In genomic region chr19:17805427-17805826, GRCh38 we compare ENCODE assay signal across 19 cellular contexts. TPM values are rescaled to one million over a fixed set of nuclear protein-coding genes. Genes with fewer than 3 reads are reported as not detected.
DNase-seq lines count a peak whose midpoint lies in the region; ATAC-seq lines count a peak whose summit lies in the region.
"Had no signal": no experiment of that assay in that cellular context is flagged by ENCODE, and none has a peak within 500 bp of the region (broad histone marks: within the 10 kb centered on the region; RNA-seq: fewer than 3 reads in every experiment).

No MANE protein-coding gene starts in this region.

- H2BK12ac ChIP-seq in neuronal stem cell (ENCODE audit: low read length): no peak overlapping the region

- no peaks in the 10 kb centered on the region for H3K9me3 ChIP-seq in neuronal stem cell (replicated peaks in 1 of 2; ENCODE audit: control insufficient read depth in 2 of 2, insufficient read depth in 1 of 2, low read depth in 1 of 2, low read length in 2 of 2)
- H3K9me3 ChIP-seq: BLaER1 treated with 17β-estradiol and CSF1 and Interleukin-3, amounts not matched to agents 10 nM and 100 nM; Caco-2; HAP-1 had no signal

- no peak overlapping the region for H2BK15ac ChIP-seq in neuronal stem cell (ENCODE audit: low read length)

- H3K23ac ChIP-seq in neuronal stem cell (ENCODE audit: low read depth, low read length, poor library complexity): no peak overlapping the region

- H3K4me2 ChIP-seq in neuronal stem cell (ENCODE audit: insufficient read depth, low read length, poor library complexity, severe bottlenecking): no peak overlapping the region
- H3K4me2 ChIP-seq: BLaER1 treated with 17β-estradiol and CSF1 and Interleukin-3, amounts not matched to agents 10 nM and 100 nM; GM23338 had no signal

- DNase-seq in activated CD4-positive, alpha-beta T cell treated with anti-CD3 and anti-CD28 coated beads, Interleukin-2, amount 10 ng/mL, durations not matched to agents 7 days and 5 days: no peak
- DNase-seq in activated CD4-positive, alpha-beta T cell treated with anti-CD3 and anti-CD28 coated beads, Interleukin-2, amount 50 U/mL, for 1 hour: no peak
- DNase-seq in T-cell: no peak
- no peak for DNase-seq in neuronal stem cell (ENCODE audit: low spot score)
- DNase-seq in NCI-H2081 (lab: John Stamatoyannopoulos, UW): no peak
- no peak for DNase-seq in hepatic stellate cell (ENCODE audit: low spot score)
- DNase-seq in HK-2 (ENCODE audit: unreplicated experiment): no peak
- DNase-seq: 8988T; ACHN; Caco-2; CD8-positive, alpha-beta memory T cell; DMS53; HFFc6; KBM-7 had no signal

- POLR2A ChIA-PET in activated CD4-positive, alpha-beta T cell treated with anti-CD3 and anti-CD28 coated beads, Interleukin-2, amount 10 ng/mL, durations not matched to agents 7 days and 5 days (lab: Charles Lee): interaction anchor here (1.2 kb wide), 1 partner anchor 42 kb away, joined by 3 read pairs; the partner anchor contains the start of gene JAK3
- POLR2A ChIA-PET in T-cell (lab: Charles Lee): interaction anchor here (0.6 to 0.7 kb wide), 2 partner anchors 8 to 37 kb away, joined by 4 read pairs; no protein-coding TSS in a partner anchor

- H3K4me3 ChIP-seq in neuronal stem cell (ENCODE audit: low read length in 2 of 2): peak overlapping the region in 1 of 2 donors; percentile 23
- H3K4me3 ChIP-seq: BLaER1 treated with 17β-estradiol and CSF1 and Interleukin-3, amounts not matched to agents 10 nM and 100 nM; GM12878; GM23338; HAP-1 had no signal

- H2AK5ac ChIP-seq in neuronal stem cell (ENCODE audit: low read depth, low read length): peak overlapping the region; percentile 28

- H3K4me1 ChIP-seq in neuronal stem cell (ENCODE audit: control insufficient read depth in 2 of 2, insufficient read depth in 1 of 2, low read depth in 1 of 2, low read length in 2 of 2): no peaks in the 10 kb centered on the region
- H3K4me1 ChIP-seq: Caco-2, HAP-1 had no signal

- H3K27ac ChIP-seq in neuronal stem cell (replicated peaks; ENCODE audit: low read length): no peak overlapping the region
- H3K27ac ChIP-seq: BLaER1 treated with 17β-estradiol and CSF1 and Interleukin-3, amounts not matched to agents 10 nM and 100 nM had no signal

- H2BK120ac ChIP-seq in neuronal stem cell (ENCODE audit: low read depth, low read length): no peak overlapping the region

- peaks cover 54% of the 10 kb centered on the region for H3K4me1 Mint-ChIP-seq in activated CD4-positive, alpha-beta T cell treated with anti-CD3 and anti-CD28 coated beads, Interleukin-2, amount 10 ng/mL, durations not matched to agents 7 days and 5 days
- H3K4me1 Mint-ChIP-seq in T-cell: peaks cover 36 to 57% (median 46%) of the 10 kb centered on the region in 3 donors
- H3K4me1 Mint-ChIP-seq in dendritic cell treated with granulocyte-macrophage colony-stimulating factor and Interleukin-4, amounts not matched to agents 40 ng/mL and 50 ng/mL, for 4 days (ENCODE audit: low read depth): peaks cover 22% of the 10 kb centered on the region
- H3K4me1 Mint-ChIP-seq: GM23338 had no signal

- no peak overlapping the region for H3K4ac ChIP-seq in neuronal stem cell (ENCODE audit: low read length)

- H3K9me3 Mint-ChIP-seq in activated CD4-positive, alpha-beta T cell treated with anti-CD3 and anti-CD28 coated beads, Interleukin-2, amount 10 ng/mL, durations not matched to agents 7 days and 5 days: no peaks in the 10 kb centered on the region
- H3K9me3 Mint-ChIP-seq in T-cell: no peaks in the 10 kb centered on the region
- no peaks in the 10 kb centered on the region for H3K9me3 Mint-ChIP-seq in dendritic cell treated with granulocyte-macrophage colony-stimulating factor and Interleukin-4, amounts not matched to agents 40 ng/mL and 50 ng/mL, for 4 days
- H3K9me3 Mint-ChIP-seq: CD8-positive, alpha-beta memory T cell; GM23338; HFFc6 had no signal

- H2AFZ ChIP-seq in neuronal stem cell (ENCODE audit: low read length): no peak overlapping the region
- H2AFZ ChIP-seq: GM23338 had no signal

- WGBS in neuronal stem cell (ENCODE audit: extremely low coverage in 2 of 2, insufficient read length in 2 of 2, insufficient replicate concordance in 1 of 2), 2 donors: no CpG with 5 or more reads among the region's 4 CpGs

- no peak overlapping the region for H3K18ac ChIP-seq in neuronal stem cell (ENCODE audit: low read length)

- H3K4me3 Mint-ChIP-seq in activated CD4-positive, alpha-beta T cell treated with anti-CD3 and anti-CD28 coated beads, Interleukin-2, amount 10 ng/mL, durations not matched to agents 7 days and 5 days: no peak overlapping the region
- H3K4me3 Mint-ChIP-seq in T-cell: peak overlapping the region in 1 of 3 donors; percentile 67
- no peak overlapping the region for H3K4me3 Mint-ChIP-seq in dendritic cell treated with granulocyte-macrophage colony-stimulating factor and Interleukin-4, amounts not matched to agents 40 ng/mL and 50 ng/mL, for 4 days
- H3K4me3 Mint-ChIP-seq: GM23338, HFFc6 had no signal

- H3K27ac Mint-ChIP-seq in activated CD4-positive, alpha-beta T cell treated with anti-CD3 and anti-CD28 coated beads, Interleukin-2, amount 10 ng/mL, durations not matched to agents 7 days and 5 days: peak overlapping the region; percentile 2
- peak overlapping the region; percentile 31 to 81 for H3K27ac Mint-ChIP-seq in T-cell
- H3K27ac Mint-ChIP-seq in dendritic cell treated with granulocyte-macrophage colony-stimulating factor and Interleukin-4, amounts not matched to agents 40 ng/mL and 50 ng/mL, for 4 days: peak overlapping the region; percentile 15
- H3K27ac Mint-ChIP-seq: GM23338, HFFc6 had no signal

- CTCF ChIA-PET in activated CD4-positive, alpha-beta T cell treated with anti-CD3 and anti-CD28 coated beads, Interleukin-2, amount 10 ng/mL, durations not matched to agents 7 days and 5 days (lab: Charles Lee): interaction anchor here (0.6 to 0.7 kb wide), 4 partner anchors 22 to 784 kb away, joined by 3 to 4 read pairs (median 3); no protein-coding TSS in a partner anchor
- CTCF ChIA-PET in T-cell (lab: Charles Lee): no interaction called here

- no peak overlapping the region for H4K8ac ChIP-seq in neuronal stem cell (ENCODE audit: low read depth, low read length)

- no peak for ATAC-seq in T-cell (replicated peaks in 1 of 4)
- ATAC-seq: GM12878, GM23338 had no signal

- H3K36me3 ChIP-seq in neuronal stem cell (replicated peaks in 1 of 2; ENCODE audit: control insufficient read depth in 2 of 2, insufficient read depth in 2 of 2, low read length in 2 of 2): no peaks in the 10 kb centered on the region
- H3K36me3 ChIP-seq: BLaER1 treated with 17β-estradiol and CSF1 and Interleukin-3, amounts not matched to agents 10 nM and 100 nM; HAP-1 had no signal

- no peaks in the 10 kb centered on the region for H3K79me1 ChIP-seq in neuronal stem cell (ENCODE audit: low read depth, low read length)

- no peak overlapping the region for H3K14ac ChIP-seq in neuronal stem cell (ENCODE audit: low read length)

- peaks cover 4% of the 10 kb centered on the region for H3K36me3 Mint-ChIP-seq in activated CD4-positive, alpha-beta T cell treated with anti-CD3 and anti-CD28 coated beads, Interleukin-2, amount 10 ng/mL, durations not matched to agents 7 days and 5 days (ENCODE audit: low read depth)
- no peaks in the 10 kb centered on the region for H3K36me3 Mint-ChIP-seq in T-cell
- H3K36me3 Mint-ChIP-seq in dendritic cell treated with granulocyte-macrophage colony-stimulating factor and Interleukin-4, amounts not matched to agents 40 ng/mL and 50 ng/mL, for 4 days (ENCODE audit: low read depth): no peaks in the 10 kb centered on the region
- H3K36me3 Mint-ChIP-seq: CD8-positive, alpha-beta memory T cell had no signal

- H3K27me3 Mint-ChIP-seq in activated CD4-positive, alpha-beta T cell treated with anti-CD3 and anti-CD28 coated beads, Interleukin-2, amount 10 ng/mL, durations not matched to agents 7 days and 5 days: peaks cover 2% of the 10 kb centered on the region
- no peaks in the 10 kb centered on the region for H3K27me3 Mint-ChIP-seq in T-cell
- H3K27me3 Mint-ChIP-seq in dendritic cell treated with granulocyte-macrophage colony-stimulating factor and Interleukin-4, amounts not matched to agents 40 ng/mL and 50 ng/mL, for 4 days: peaks cover 34% of the 10 kb centered on the region

- H2BK5ac ChIP-seq in neuronal stem cell (ENCODE audit: low read length): no peak overlapping the region

- H3K27me3 ChIP-seq in neuronal stem cell (ENCODE audit: control insufficient read depth in 3 of 3, insufficient read depth in 3 of 3, low read depth in 1 of 3, low read length in 3 of 3): peaks cover 0 to 15% (median 0%) of the 10 kb centered on the region in 3 experiments

- H3K9ac ChIP-seq in neuronal stem cell (ENCODE audit: low read depth, low read length, poor library complexity): no peak overlapping the region
- H3K9ac ChIP-seq: BLaER1 treated with 17β-estradiol and CSF1 and Interleukin-3, amounts not matched to agents 10 nM and 100 nM had no signal

- no peak overlapping the region for H4K91ac ChIP-seq in neuronal stem cell (ENCODE audit: low read depth, low read length, poor library complexity)

- intact Hi-C loops in dendritic cell treated with granulocyte-macrophage colony-stimulating factor and Interleukin-4, amounts not matched to agents 40 ng/mL and 50 ng/mL, for 4 days (cut with micrococcal nuclease): no loop called here

RNA-seq across cellular contexts. Expression of gene B3GNT3, which starts 10.5 kb away (rescaled TPM):
- under 1 TPM; 0.35 to 0.81 TPM for total RNA-seq in activated CD4-positive, alpha-beta T cell treated with anti-CD3 and anti-CD28 coated beads, Interleukin-2, amount 10 ng/mL, durations not matched to agents 7 days and 5 days
- total RNA-seq in T-cell: 1 to 10 TPM in 1 of 5 donors, under 1 TPM in 4; 0.12 to 1.2 (median 0.79) TPM
- polyA plus RNA-seq in neuronal stem cell (2013, experiment 1 of 2): 0.03 TPM
- not detected for polyA plus RNA-seq in neuronal stem cell (2013, experiment 2 of 2)
- total RNA-seq: CD8-positive, alpha-beta memory T cell; GM12878; HFFc6 had no signal
- polyA plus RNA-seq: CD8-positive, alpha-beta memory T cell; GM12878 had no signal

RNA-seq across cellular contexts. Expression of gene INSL3, which starts 15.9 kb away (rescaled TPM):
- total RNA-seq in activated CD4-positive, alpha-beta T cell treated with anti-CD3 and anti-CD28 coated beads, Interleukin-2, amount 10 ng/mL, durations not matched to agents 7 days and 5 days: 1 to 10 TPM; 6.8 to 7.4 TPM
- 1 to 10 TPM; 4.3 to 8.9 (median 5.4) TPM for total RNA-seq in T-cell
- 2.2 TPM for polyA plus RNA-seq in neuronal stem cell (2013, experiment 1 of 2)
- 1.8 TPM for polyA plus RNA-seq in neuronal stem cell (2013, experiment 2 of 2)
- total RNA-seq: Caco-2, GM23338, HFFc6 had no signal

RNA-seq across cellular contexts. Expression of gene JAK3, which starts 42.4 kb away (rescaled TPM):
- total RNA-seq in activated CD4-positive, alpha-beta T cell treated with anti-CD3 and anti-CD28 coated beads, Interleukin-2, amount 10 ng/mL, durations not matched to agents 7 days and 5 days: 100 to 1,000 TPM; 172 to 176 TPM
- 100 to 1,000 TPM; 120 to 224 (median 127) TPM for total RNA-seq in T-cell
- 3.2 TPM for polyA plus RNA-seq in neuronal stem cell (2013, experiment 1 of 2)
- polyA plus RNA-seq in neuronal stem cell (2013, experiment 2 of 2): 3.3 TPM
- total RNA-seq: Caco-2 had no signal

RNA-seq across cellular contexts. Expression of gene FCHO1, which starts 54.1 kb away (rescaled TPM):
- total RNA-seq in activated CD4-positive, alpha-beta T cell treated with anti-CD3 and anti-CD28 coated beads, Interleukin-2, amount 10 ng/mL, durations not matched to agents 7 days and 5 days: 10 to 100 TPM; 76.3 to 84.1 TPM
- 100 to 1,000 TPM in 3 of 5 donors, 10 to 100 TPM in 2; 63.0 to 129 (median 118) TPM for total RNA-seq in T-cell
- polyA plus RNA-seq in neuronal stem cell (2013, experiment 1 of 2): 18.3 TPM
- polyA plus RNA-seq in neuronal stem cell (2013, experiment 2 of 2): 18.1 TPM

RNA-seq across cellular contexts. Expression of gene RPL18A, which starts 54.3 kb away (rescaled TPM):
- total RNA-seq in activated CD4-positive, alpha-beta T cell treated with anti-CD3 and anti-CD28 coated beads, Interleukin-2, amount 10 ng/mL, durations not matched to agents 7 days and 5 days: 1,000 to 10,000 TPM; 2,216 to 2,434 TPM
- total RNA-seq in T-cell: 1,000 to 10,000 TPM; 3,000 to 4,207 (median 4,048) TPM
- polyA plus RNA-seq in neuronal stem cell (2013, experiment 1 of 2): 3,857 TPM
- 3,701 TPM for polyA plus RNA-seq in neuronal stem cell (2013, experiment 2 of 2)

Comparison
In these comparisons a context has a peak if more than half of its experiments do, and no peak if none do; other contexts are left out.
1. H3K27ac Mint-ChIP-seq: peak in every context shown above with its lines; median percentile 56 in T-cell; 15 in dendritic cell treated with granulocyte-macrophage colony-stimulating factor and Interleukin-4, amounts not matched to agents 40 ng/mL and 50 ng/mL, for 4 days; 2 in activated CD4-positive, alpha-beta T cell treated with anti-CD3 and anti-CD28 coated beads, Interleukin-2, amount 10 ng/mL, durations not matched to agents 7 days and 5 days.